8 cellular contexts compared by ENCODE assay signal in genomic region chr17:81294512-81295030, GRCh38. TPM values are rescaled to one million over a fixed set of nuclear protein-coding genes. Genes with fewer than 3 reads are reported as not detected.
A peak's percentile ranks its signal among the peaks of the same experiment; 100 is the strongest.
DNase-seq lines count a peak whose midpoint lies in the region; ATAC-seq and TF ChIP-seq lines count a peak whose summit lies in the region.

No MANE protein-coding gene starts in this region.

- H3K27me3 ChIP-seq in HUES48 (ENCODE audit: control insufficient read depth, insufficient read depth, low read length) (no peaks in the 10 kb centered on the region), gastrocnemius medialis (no peaks in the 10 kb centered on the region)

- H3K27ac ChIP-seq in HUES48 (ENCODE audit: low read depth, low read length) (peak overlapping the region; percentile 58), gastrocnemius medialis (peak overlapping the region; percentile 91 to 99 (median 96))

- in situ Hi-C loops in gastrocnemius medialis (cut with MboI; ENCODE audit: low sequenced_read_pairs in 4 of 4), result loop anchor here in 3 of 4 donors (5.0 to 10.0 kb wide), 3 partner anchors 100 to 190 kb away; partner anchors contain the start of gene BAHCC1 (in 1 of the 3)

- H3K9me3 ChIP-seq in HUES48 (ENCODE audit: control insufficient read depth, insufficient read depth, low read length), result no peaks in the 10 kb centered on the region
- no peaks in the 10 kb centered on the region for H3K9me3 ChIP-seq in gastrocnemius medialis

- no peak for TF ChIP-seq POLR2A in gastrocnemius medialis (IDR thresholded peaks at IDR 0.05)

- ATAC-seq in left cardiac atrium (peak; percentile 41 to 58), gastrocnemius medialis (peak; percentile 3 to 22)

- no peak for TF ChIP-seq CTCF in gastrocnemius medialis (IDR thresholded peaks at IDR 0.05 in 4 of 5, conservative IDR thresholded peaks at IDR 0.05 in 1 of 5)

- intact Hi-C loops in left cardiac atrium (cut with DNase I), result loop anchor here (5.0 to 10.0 kb wide), 4 partner anchors 98 to 190 kb away; partner anchors contain the start of gene BAHCC1 (in 1 of the 2)
- intact Hi-C loops in gastrocnemius medialis (cut with DNase I; ENCODE audit: low total_unique reads), result loop anchor here (1.0 to 2.0 kb wide), 6 partner anchors 30 to 187 kb away; partner anchors contain the start of gene BAHCC1

- H3K4me1 ChIP-seq in HUES48 (ENCODE audit: control insufficient read depth, insufficient read depth, low read length) (peaks cover 4% of the 10 kb centered on the region; the same call in 1 of the 2 replicates), gastrocnemius medialis (peaks cover 25 to 27% of the 10 kb centered on the region in 2 donors)

- H3K9ac ChIP-seq in HUES48 (ENCODE audit: low read depth, low read length), result peak overlapping the region; percentile 63

- H3K4me3 Mint-ChIP-seq in T-helper 1 cell treated with Interleukin-12 subunit alpha and Interleukin-12 subunit beta and Interleukin-4 antibody, amounts not matched to agents 30 μg/mL and 1 μg/mL, for 36 hours, result peak overlapping the region; percentile 85

- H3K27ac Mint-ChIP-seq in T-helper 1 cell treated with Interleukin-12 subunit alpha and Interleukin-12 subunit beta and Interleukin-4 antibody, amounts not matched to agents 30 μg/mL and 1 μg/mL, for 36 hours, result peak overlapping the region; percentile 79

- DNase-seq in T-helper 1 cell (no peak), left cardiac atrium (peak; percentile 58), gastrocnemius medialis (no peak), SW 1271 (lab: John Stamatoyannopoulos, UW) (no peak), midbrain (lab: John Stamatoyannopoulos, UW) (no peak)
- DNase-seq in activated effector memory CD4-positive, alpha-beta T cell treated with Interleukin-2 at 50 U/mL for 16 hours, result peak; percentile 9

- peaks cover 27% of the 10 kb centered on the region for H3K4me1 Mint-ChIP-seq in T-helper 1 cell treated with Interleukin-12 subunit alpha and Interleukin-12 subunit beta and Interleukin-4 antibody, amounts not matched to agents 30 μg/mL and 1 μg/mL, for 36 hours (ENCODE audit: low read depth)

- H3K36me3 Mint-ChIP-seq in T-helper 1 cell treated with Interleukin-12 subunit alpha and Interleukin-12 subunit beta and Interleukin-4 antibody, amounts not matched to agents 30 μg/mL and 1 μg/mL, for 36 hours (ENCODE audit: low read depth), result peaks cover 13% of the 10 kb centered on the region

- no peaks in the 10 kb centered on the region for H3K9me3 Mint-ChIP-seq in T-helper 1 cell treated with Interleukin-12 subunit alpha and Interleukin-12 subunit beta and Interleukin-4 antibody, amounts not matched to agents 30 μg/mL and 1 μg/mL, for 36 hours

- no peaks in the 10 kb centered on the region for H3K27me3 Mint-ChIP-seq in T-helper 1 cell treated with Interleukin-12 subunit alpha and Interleukin-12 subunit beta and Interleukin-4 antibody, amounts not matched to agents 30 μg/mL and 1 μg/mL, for 36 hours (ENCODE audit: low read depth)

- H3K4me3 ChIP-seq in HUES48 (ENCODE audit: low read depth, low read length) (peak overlapping the region; percentile 80), gastrocnemius medialis (peak overlapping the region; percentile 69 to 98 (median 92))

- H3K36me3 ChIP-seq in HUES48 (ENCODE audit: control insufficient read depth, insufficient read depth, low read length), result no peaks in the 10 kb centered on the region
- no peaks in the 10 kb centered on the region for H3K36me3 ChIP-seq in gastrocnemius medialis

RNA-seq across cellular contexts. Expression of gene SLC38A10, which starts 0.5 kb away (rescaled TPM):
- total RNA-seq in left cardiac atrium (10 to 100 TPM; 46.4 to 54.0 TPM), gastrocnemius medialis (10 to 100 TPM; 24.5 to 56.5 (median 28.8) TPM)

RNA-seq across cellular contexts. Expression of gene NDUFAF8, which starts 55.5 kb away (rescaled TPM):
- 10 to 100 TPM; 60.2 to 66.5 TPM for total RNA-seq in left cardiac atrium
- total RNA-seq in gastrocnemius medialis, result 100 to 1,000 TPM in 1 of 4 donors, 10 to 100 TPM in 3; 39.4 to 700 (median 74.5) TPM

RNA-seq across cellular contexts. Expression of gene TEPSIN, which starts 55.7 kb away (rescaled TPM):
- total RNA-seq in left cardiac atrium, result 10 to 100 TPM; 12.7 to 14.0 TPM
- 10 to 100 TPM; 15.5 to 32.9 (median 24.3) TPM for total RNA-seq in gastrocnemius medialis

Comparison
In these comparisons a context has a peak if more than half of its experiments do, and no peak if none do; other contexts are left out.
1. DNase-seq: peak in activated effector memory CD4-positive, alpha-beta T cell treated with Interleukin-2 at 50 U/mL for 16 hours (single experiment) and left cardiac atrium (single experiment); none in T-helper 1 cell (0 of 5), gastrocnemius medialis (0 of 2), SW 1271 (0 of 2) and midbrain (single experiment).